In the genomic region with DNA sequence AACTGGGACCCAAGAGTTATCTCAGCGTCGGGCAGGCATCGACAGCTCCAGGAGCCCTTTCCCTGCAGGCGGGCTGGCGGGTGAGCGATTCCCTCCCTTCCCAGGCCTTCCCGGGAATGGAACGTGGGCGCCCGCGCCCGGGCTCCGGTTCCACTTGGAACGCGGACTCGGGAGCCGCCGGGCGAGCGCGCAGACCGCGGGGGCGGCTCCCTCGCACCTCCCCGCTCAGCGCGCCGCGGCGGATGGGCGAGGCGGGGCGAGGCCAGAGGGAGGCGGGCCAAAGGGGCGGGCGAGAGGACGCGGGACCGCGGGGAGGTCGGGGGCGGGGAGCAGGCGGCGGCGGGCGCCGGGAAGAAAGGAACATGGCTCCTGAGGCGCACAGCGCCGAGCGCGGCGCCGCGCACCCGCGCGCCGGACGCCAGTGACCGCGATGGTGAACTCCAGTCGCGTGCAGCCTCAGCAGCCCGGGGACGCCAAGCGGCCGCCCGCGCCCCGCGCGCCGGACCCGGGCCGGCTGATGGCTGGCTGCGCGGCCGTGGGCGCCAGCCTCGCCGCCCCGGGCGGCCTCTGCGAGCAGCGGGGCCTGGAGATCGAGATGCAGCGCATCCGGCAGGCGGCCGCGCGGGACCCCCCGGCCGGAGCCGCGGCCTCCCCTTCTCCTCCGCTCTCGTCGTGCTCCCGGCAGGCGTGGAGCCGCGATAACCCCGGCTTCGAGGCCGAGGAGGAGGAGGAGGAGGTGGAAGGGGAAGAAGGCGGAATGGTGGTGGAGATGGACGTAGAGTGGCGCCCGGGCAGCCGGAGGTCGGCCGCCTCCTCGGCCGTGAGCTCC, we compare ENCODE assay signal across 1 cellular context.
TF ChIP-seq lines count a peak whose summit lies in the region.

A gene (plus strand): TSS at position 332 of the 829 bp plus-strand sequence. CDS start 99 bp downstream, at position 431.

TF ChIP-seq in HepG2, 621 proteins besides CTCF, POLR2A, EP300 and RAD21 (continued from another document):
- TF ChIP-seq, protein P1, sequence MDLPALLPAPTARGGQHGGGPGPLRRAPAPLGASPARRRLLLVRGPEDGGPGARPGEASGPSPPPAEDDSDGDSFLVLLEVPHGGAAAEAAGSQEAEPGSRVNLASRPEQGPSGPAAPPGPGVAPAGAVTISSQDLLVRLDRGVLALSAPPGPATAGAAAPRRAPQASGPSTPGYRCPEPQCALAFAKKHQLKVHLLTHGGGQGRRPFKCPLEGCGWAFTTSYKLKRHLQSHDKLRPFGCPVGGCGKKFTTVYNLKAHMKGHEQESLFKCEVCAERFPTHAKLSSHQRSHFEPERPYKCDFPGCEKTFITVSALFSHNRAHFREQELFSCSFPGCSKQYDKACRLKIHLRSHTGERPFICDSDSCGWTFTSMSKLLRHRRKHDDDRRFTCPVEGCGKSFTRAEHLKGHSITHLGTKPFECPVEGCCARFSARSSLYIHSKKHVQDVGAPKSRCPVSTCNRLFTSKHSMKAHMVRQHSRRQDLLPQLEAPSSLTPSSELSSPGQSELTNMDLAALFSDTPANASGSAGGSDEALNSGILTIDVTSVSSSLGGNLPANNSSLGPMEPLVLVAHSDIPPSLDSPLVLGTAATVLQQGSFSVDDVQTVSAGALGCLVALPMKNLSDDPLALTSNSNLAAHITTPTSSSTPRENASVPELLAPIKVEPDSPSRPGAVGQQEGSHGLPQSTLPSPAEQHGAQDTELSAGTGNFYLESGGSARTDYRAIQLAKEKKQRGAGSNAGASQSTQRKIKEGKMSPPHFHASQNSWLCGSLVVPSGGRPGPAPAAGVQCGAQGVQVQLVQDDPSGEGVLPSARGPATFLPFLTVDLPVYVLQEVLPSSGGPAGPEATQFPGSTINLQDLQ (CRISPR knock-in tag; IDR thresholded peaks at IDR 0.05): 0 out of 2 replicates have a peak, but pooled peaks have one; percentile 47
